8 cellular contexts compared by ENCODE assay signal in the genomic region with DNA sequence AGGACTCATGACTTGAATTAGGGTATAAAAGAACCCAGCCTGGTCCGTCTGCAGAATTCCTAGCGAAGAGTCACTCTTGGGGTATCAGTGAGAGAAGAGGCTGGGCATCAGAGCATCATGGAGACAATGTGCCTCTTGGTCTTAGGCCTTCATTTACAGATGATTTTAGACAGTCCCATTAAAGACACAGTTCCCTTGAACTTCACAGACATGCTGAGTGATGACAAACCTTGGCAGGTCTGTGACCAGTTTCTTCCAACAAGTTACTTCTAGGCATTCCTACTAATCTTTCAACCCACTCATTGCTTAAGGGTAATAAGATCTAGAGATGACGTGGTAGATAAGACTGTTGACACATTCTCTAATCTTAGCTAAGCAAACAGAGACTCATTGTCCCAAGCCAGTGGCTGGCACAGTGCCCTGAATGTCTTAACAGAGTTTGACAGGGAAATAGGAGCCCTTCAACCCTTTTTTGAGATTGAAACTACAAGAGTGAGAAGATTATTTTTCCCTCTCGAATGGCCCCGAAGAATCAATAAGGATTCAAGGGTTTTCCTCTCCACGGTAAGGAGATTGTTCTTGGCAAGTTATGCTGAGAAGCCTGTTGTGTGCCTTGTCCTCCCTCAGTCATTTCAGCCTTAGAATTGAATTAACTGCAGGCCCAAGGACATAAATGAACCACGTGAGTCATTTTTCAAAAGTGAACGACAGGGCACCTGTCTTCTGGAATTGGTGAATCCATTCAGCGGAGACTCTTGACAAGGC.
DNase-seq lines count a peak whose midpoint lies in the region; ATAC-seq and TF ChIP-seq lines count a peak whose summit lies in the region.

No MANE protein-coding gene starts in this region.

- H3K27ac ChIP-seq in gastrocnemius medialis, result peak overlapping the region; percentile 77 to 85 (median 80)

- no peaks in the 10 kb centered on the region for H3K36me3 ChIP-seq in gastrocnemius medialis

- intact Hi-C loops in gastrocnemius medialis (cut with DNase I; ENCODE audit: low total_unique reads), result loop anchor here (2.0 kb wide), 1 partner anchor 30 kb away; no protein-coding TSS in a partner anchor

- in situ Hi-C loops in gastrocnemius medialis (cut with MboI; ENCODE audit: low sequenced_read_pairs in 4 of 4), result loop anchor here in 1 of 4 donors (10.0 kb wide), 1 partner anchor 364 kb away; no protein-coding TSS in a partner anchor

- DNase-seq in A172 (ENCODE audit: low spot score), result peak; percentile 98
- DNase-seq in HT-29 (ENCODE audit: low spot score), result peak; percentile 98
- peak; percentile 100 for DNase-seq in T1000 (lab: John Stamatoyannopoulos, UW)
- peak; percentile 98 for DNase-seq in glomerular endothelial cell (ENCODE audit: extremely low read depth, low read depth, low spot score)
- DNase-seq in gastrocnemius medialis, result peak; percentile 73 to 85
- DNase-seq in AG08395 (ENCODE audit: low spot score), result no peak

- H3K4me3 ChIP-seq in gastrocnemius medialis, result no peak overlapping the region

- TF ChIP-seq CTCF in gastrocnemius medialis (IDR thresholded peaks at IDR 0.05 in 4 of 5, conservative IDR thresholded peaks at IDR 0.05 in 1 of 5), result no peak

- H3K27me3 ChIP-seq in gastrocnemius medialis, result no peaks in the 10 kb centered on the region

- ATAC-seq in gastrocnemius medialis, result peak; percentile 96 to 97
- ATAC-seq in HG03342 (IDR thresholded peaks at IDR 0.05; ENCODE audit: unreplicated experiment), result no peak
- no peak for ATAC-seq in GM19463 (IDR thresholded peaks at IDR 0.05; ENCODE audit: unreplicated experiment)

- no peaks in the 10 kb centered on the region for H3K9me3 ChIP-seq in gastrocnemius medialis

- H3K4me1 ChIP-seq in gastrocnemius medialis, result peaks cover 5 to 19% of the 10 kb centered on the region in 2 donors

- no peak for TF ChIP-seq POLR2A in gastrocnemius medialis (IDR thresholded peaks at IDR 0.05)

Comparison
In these comparisons a context has a peak if more than half of its experiments do, and no peak if none do; other contexts are left out.
1. ATAC-seq: peak in gastrocnemius medialis (2 of 2); none in HG03342 (single experiment) and GM19463 (single experiment).